ENCODE assay signal across 8 cellular contexts in genomic region chr18:1191341-1191740, GRCh38.
"Had no signal": no experiment of that assay in that cellular context is flagged by ENCODE, and none has a peak within 500 bp of the region (broad histone marks: within the 10 kb centered on the region; RNA-seq: fewer than 3 reads in every experiment).

No MANE protein-coding gene starts in this region.

- ATAC-seq: GM23338, HCT116, HepG2 had no signal

- H3K4me1 Mint-ChIP-seq: GM23338, IgD-negative memory B cell had no signal

- H3K27ac ChIP-seq: HL-60 had no signal

- H3K4me2 ChIP-seq: GM23338 had no signal

- H3K4me3 ChIP-seq: GM23338, HAP-1 had no signal

- H2AFZ ChIP-seq: GM23338 had no signal

- H3K4me1 ChIP-seq: HAP-1 had no signal

- DNase-seq: H7, HFFc6 had no signal

- H3K27ac Mint-ChIP-seq: GM23338, HFFc6, IgD-negative memory B cell had no signal

- H3K36me3 Mint-ChIP-seq: IgD-negative memory B cell had no signal

- H3K9me3 ChIP-seq: HAP-1 had no signal

- H3K36me3 ChIP-seq: HAP-1 had no signal

- FAIRE-seq: HepG2 had no signal

- H3K4me3 Mint-ChIP-seq: GM23338, HFFc6, IgD-negative memory B cell had no signal

- H3K27me3 Mint-ChIP-seq: IgD-negative memory B cell had no signal
